In genomic region chr6:151393410-151393809, GRCh38 we compare ENCODE assay signal across 11 cellular contexts. TPM values are rescaled to one million over a fixed set of nuclear protein-coding genes. Genes with fewer than 3 reads are reported as not detected.
DNase-seq lines count a peak whose midpoint lies in the region; ATAC-seq, FAIRE-seq and TF ChIP-seq lines count a peak whose summit lies in the region.
"Had no signal": no experiment of that assay in that cellular context is flagged by ENCODE, and none has a peak within 500 bp of the region (broad histone marks: within the 10 kb centered on the region; RNA-seq: fewer than 3 reads in every experiment).

No MANE protein-coding gene starts in this region.

- no peak for TF ChIP-seq RAD21 in GM12878 (IDR thresholded peaks at IDR 0.05; ENCODE audit: insufficient read depth, low read depth, low read length)

- H3K9me3 Mint-ChIP-seq in Caco-2 (ENCODE audit: unreplicated experiment) (no peaks in the 10 kb centered on the region), nephron progenitor cell (peaks cover 8% of the 10 kb centered on the region)

- H3K4me1 ChIP-seq in Caco-2, result peaks cover 17% of the 10 kb centered on the region
- peaks cover 49% of the 10 kb centered on the region for H3K4me1 ChIP-seq in KMS-11 (ENCODE audit: low read depth, poor library complexity, severe bottlenecking)
- H3K4me1 ChIP-seq in GM12878 (ENCODE audit: control insufficient read depth, insufficient read depth, low read length), result peaks cover 18% of the 10 kb centered on the region

- H3K36me3 ChIP-seq in Caco-2 (ENCODE audit: control insufficient read depth, insufficient read depth, low read length), result no peaks in the 10 kb centered on the region
- no peaks in the 10 kb centered on the region for H3K36me3 ChIP-seq in KMS-11 (ENCODE audit: insufficient read depth)
- H3K36me3 ChIP-seq in GM12878 (ENCODE audit: control insufficient read depth in 2 of 2, insufficient read depth in 2 of 2, low read length in 1 of 2), result peaks cover 0 to 4% of the 10 kb centered on the region in 2 experiments; a peak in 1 of 4 replicates

- TF ChIP-seq EP300 in GM12878 (IDR thresholded peaks at IDR 0.05; ENCODE audit: borderline replicate concordance in 1 of 2, control insufficient read depth in 1 of 2, low read depth in 2 of 2, low read length in 2 of 2), result no peak

- in situ Hi-C loops in GM12878 (cut with MboI), result no loop called here

- H3K9ac ChIP-seq in KMS-11 (no peak overlapping the region; the same call in 1 of the 2 replicates), GM12878 (ENCODE audit: control insufficient read depth, insufficient read depth, low read length) (peak overlapping the region; percentile 36)

- H3K4me3 ChIP-seq in Caco-2 (ENCODE audit: low read depth, low read length) (0 out of 2 replicates have a peak overlapping the region, but pooled peaks have one; percentile 72), KMS-11 (IDR thresholded peaks at IDR 0.05; ENCODE audit: insufficient read depth, low read depth, low read length) (no peak overlapping the region), GM12878 (peak overlapping the region; percentile 82)

- TF ChIP-seq POLR2A in GM12878 (IDR thresholded peaks at IDR 0.05; ENCODE audit: low read depth, low read length), result no peak

- CTCF ChIA-PET in Caco-2 (lab: Charles Lee) (no interaction called here), GM12878 (lab: Yijun Ruan, JAX) (interaction anchor here (1.2 to 5.9 kb wide), 4 partner anchors 9 to 58 kb away, joined by 4 to 63 read pairs (median 6); no protein-coding TSS in a partner anchor)

- no peaks in the 10 kb centered on the region for H3K9me3 ChIP-seq in Caco-2
- H3K9me3 ChIP-seq in GM12878 (replicated peaks; ENCODE audit: control insufficient read depth, insufficient read depth, low read length), result no peaks in the 10 kb centered on the region

- H3K4me2 ChIP-seq in KMS-11 (peak overlapping the region; percentile 81), GM12878 (ENCODE audit: control insufficient read depth, insufficient read depth) (peak overlapping the region; percentile 93)

- BruUV-seq in Caco-2 (replicated peaks; lab: Mats Ljungman, UMichigan) (no TSS peak), GM12878 (replicated peaks; lab: Mats Ljungman, UMichigan) (no TSS peak)

- H3K4me3 Mint-ChIP-seq in Caco-2 (ENCODE audit: unreplicated experiment) (peak overlapping the region; percentile 88), nephron progenitor cell (peak overlapping the region; percentile 94)

- H3K4me1 Mint-ChIP-seq in Caco-2 (ENCODE audit: low read depth, unreplicated experiment), result peaks cover 18% of the 10 kb centered on the region
- peaks cover 40% of the 10 kb centered on the region for H3K4me1 Mint-ChIP-seq in nephron progenitor cell

- intact Hi-C loops in Caco-2 (cut with micrococcal nuclease; ENCODE audit: unreplicated experiment) (no loop called here), GM12878 (cut with micrococcal nuclease; ENCODE audit: unreplicated experiment) (loop anchor here (5.0 kb wide), 2 partner anchors 309 to 1589 kb away; partner anchors contain the start of gene FBXO5)

- TF ChIP-seq CTCF in Caco-2 (IDR thresholded peaks at IDR 0.05; ENCODE audit: insufficient read depth in 1 of 2, low read depth in 1 of 2, low read length in 1 of 2, severe bottlenecking in 1 of 2, unreplicated experiment in 1 of 2) (no peak), KMS-11 (conservative IDR thresholded peaks at IDR 0.05; ENCODE audit: low read depth, low read length) (no peak), GM12878 (IDR thresholded peaks at IDR 0.05 in 2 of 3, conservative IDR thresholded peaks at IDR 0.05 in 1 of 3; ENCODE audit: control insufficient read depth in 2 of 3, extremely low read depth in 1 of 3, insufficient read depth in 1 of 3, low read depth in 3 of 3, low read length in 3 of 3) (no peak), nephron progenitor cell (IDR thresholded peaks at IDR 0.05) (no peak)

- peaks cover 75% of the 10 kb centered on the region for H3K79me2 ChIP-seq in KMS-11 (ENCODE audit: insufficient read depth, low read depth)
- H3K79me2 ChIP-seq in GM12878 (ENCODE audit: control insufficient read depth, insufficient read depth, low read length), result peaks cover 86% of the 10 kb centered on the region

- SMC1A ChIA-PET in GM12878 (lab: Charles Lee; ENCODE audit: uncharacterized antibody, unreplicated experiment), result interaction anchor here (0.9 kb wide), 2 partner anchors 58 to 91 kb away, joined by 4 to 6 read pairs; no protein-coding TSS in a partner anchor

- DNase-seq in Caco-2 (no peak), GM12878 (ENCODE audit: low read depth, low spot score) (no peak), nephron progenitor cell (no peak), anterior cingulate cortex (lab: John Stamatoyannopoulos, UW) (no peak), MV-4-11 (lab: John Stamatoyannopoulos, UW) (no peak)
- DNase-seq: NCI-H2171 had no signal

- POLR2A ChIA-PET in Caco-2 (lab: Charles Lee) (no interaction called here), GM12878 (lab: Charles Lee) (interaction anchor here (0.6 to 1.4 kb wide), 2 partner anchors 12 to 58 kb away, joined by 3 to 6 read pairs; partner anchors contain the start of gene RMND1)

- 0% methylated on average over 4 of the region's 4 CpGs for WGBS in GM12878 (ENCODE audit: insufficient coverage, insufficient replicate concordance, low lambda C conversion rate, missing lambda C conversion rate)

- no peaks in the 10 kb centered on the region for H3K27me3 Mint-ChIP-seq in Caco-2 (ENCODE audit: insufficient read depth, unreplicated experiment)
- no peaks in the 10 kb centered on the region for H3K27me3 Mint-ChIP-seq in nephron progenitor cell (ENCODE audit: low read depth, poor library complexity)

- H3K27ac ChIP-seq in KMS-11 (peak overlapping the region; percentile 97; the same call in 1 of the 2 replicates), GM12878 (ENCODE audit: control insufficient read depth, insufficient read depth) (peak overlapping the region; percentile 56; the same call in 1 of the 2 replicates)

- H3K27ac Mint-ChIP-seq in Caco-2 (ENCODE audit: unreplicated experiment), result peak overlapping the region; percentile 36
- peak overlapping the region; percentile 23 for H3K27ac Mint-ChIP-seq in nephron progenitor cell

- H2AFZ ChIP-seq in KMS-11 (ENCODE audit: low read depth) (no peak overlapping the region), GM12878 (ENCODE audit: control insufficient read depth, low read depth, low read length) (no peak overlapping the region)

- no peaks in the 10 kb centered on the region for H3K27me3 ChIP-seq in Caco-2 (replicated peaks; ENCODE audit: control insufficient read depth, insufficient read depth, low read length)
- H3K27me3 ChIP-seq in KMS-11 (ENCODE audit: insufficient read depth, low read depth), result no peaks in the 10 kb centered on the region
- H3K27me3 ChIP-seq in GM12878 (replicated peaks in 1 of 2; ENCODE audit: control insufficient read depth in 2 of 2, insufficient read depth in 2 of 2, low read length in 1 of 2), result no peaks in the 10 kb centered on the region

- ATAC-seq in GM12878 (no peak), GM19035 (IDR thresholded peaks at IDR 0.05; ENCODE audit: unreplicated experiment) (no peak), GM18498 (IDR thresholded peaks at IDR 0.05; ENCODE audit: unreplicated experiment) (no peak)

- RAD21 ChIA-PET in GM12878 (lab: Charles Lee; ENCODE audit: unreplicated experiment), result no interaction called here

- FAIRE-seq in GM12878 (lab: Jason Lieb, UNC), result no peak
- FAIRE-seq: endometrium, G401.6 had no signal

- 0 out of 2 replicates have a peak, but pooled peaks cover 6% of the 10 kb centered on the region for H4K20me1 ChIP-seq in KMS-11 (ENCODE audit: insufficient read depth)
- H4K20me1 ChIP-seq in GM12878 (ENCODE audit: control insufficient read depth, insufficient read depth), result 0 out of 2 replicates have a peak, but pooled peaks cover 6% of the 10 kb centered on the region

- H3K36me3 Mint-ChIP-seq in Caco-2 (ENCODE audit: insufficient read depth, unreplicated experiment) (peaks cover 31% of the 10 kb centered on the region), nephron progenitor cell (ENCODE audit: low read depth) (peaks cover 45% of the 10 kb centered on the region)

RNA-seq across cellular contexts. Expression of gene ZBTB2, which starts 2.1 kb away (rescaled TPM):
- total RNA-seq in Caco-2 (2022), result 23.7 and 23.9 TPM in 2 replicates
- 6.0 and 6.1 TPM in 2 replicates for total RNA-seq in GM12878 (2013; cell fraction: nucleolus; rRNA removed)
- total RNA-seq in GM12878 (2014; rRNA removed), result 17.6 and 20.9 TPM in 2 replicates
- 16.5 and 18.6 TPM in 2 replicates for total RNA-seq in GM12878 (2014; rRNA removed; fragmentation: Illumina TruSeq; extraction: Trizol)
- 14.5 and 14.7 TPM in 2 replicates for total RNA-seq in GM12878 (2021)
- 10.2 TPM for polyA plus RNA-seq in GM12878 (2011; ENCODE audit: low read depth)
- polyA plus RNA-seq in GM12878 (2011; rRNA removed), result 19.4 and 20.9 TPM in 2 replicates
- 19.2 and 19.7 TPM in 2 replicates for polyA plus RNA-seq in GM12878 (2011; cell fraction: cytosol; rRNA removed)
- polyA plus RNA-seq in GM12878 (2011; cell fraction: nucleus; rRNA removed), result 7.8 and 8.2 TPM in 2 replicates
- polyA plus RNA-seq in GM12878 (2012), result 13.6 and 15.6 TPM in 2 replicates
- 21.9 and 23.5 TPM in 2 replicates for polyA plus RNA-seq in GM12878 (2014; fragmentation: Illumina TruSeq; extraction: Trizol)
- 1 to 10 TPM; 4.2 to 5.4 TPM for polyA plus RNA-seq in GM12878 (2014; fragmentation: Nextera tagmentation; extraction: Ambion mirVana)
- polyA plus RNA-seq in GM12878 (2014; rRNA removed), result 12.7 and 13.3 TPM in 2 replicates
- 10 to 100 TPM; 14.4 to 15.4 TPM for polyA plus RNA-seq in GM12878 (2016; fragmentation: Nextera tagmentation; extraction: Ambion mirVana)
- 30.5 and 31.1 TPM in 2 replicates for polyA minus RNA-seq in GM12878 (2011; rRNA and poly(A)+ RNA removed)
- polyA minus RNA-seq in GM12878 (2011; cell fraction: cytosol; rRNA and poly(A)+ RNA removed), result 8.3 and 8.9 TPM in 2 replicates
- 2.8 and 6.3 TPM in 2 replicates for polyA minus RNA-seq in GM12878 (2011; cell fraction: nucleus; rRNA and poly(A)+ RNA removed)

RNA-seq across cellular contexts. Expression of gene RMND1, which starts 58.5 kb away (rescaled TPM):
- total RNA-seq in Caco-2 (2022), result 39.1 and 42.9 TPM in 2 replicates
- total RNA-seq in GM12878 (2013; cell fraction: nucleolus; rRNA removed), result 46.0 and 46.8 TPM in 2 replicates
- total RNA-seq in GM12878 (2014; rRNA removed), result 18.3 and 23.5 TPM in 2 replicates
- 30.4 and 34.5 TPM in 2 replicates for total RNA-seq in GM12878 (2014; rRNA removed; fragmentation: Illumina TruSeq; extraction: Trizol)
- 14.2 and 18.3 TPM in 2 replicates for total RNA-seq in GM12878 (2021)
- polyA plus RNA-seq in GM12878 (2011; ENCODE audit: low read depth), result 11.6 TPM
- 15.9 and 24.3 TPM in 2 replicates for polyA plus RNA-seq in GM12878 (2011; rRNA removed)
- 9.4 and 11.0 TPM in 2 replicates for polyA plus RNA-seq in GM12878 (2011; cell fraction: cytosol; rRNA removed)
- 4.7 and 7.2 TPM in 2 replicates for polyA plus RNA-seq in GM12878 (2011; cell fraction: nucleus; rRNA removed)
- 17.2 and 21.0 TPM in 2 replicates for polyA plus RNA-seq in GM12878 (2012)
- polyA plus RNA-seq in GM12878 (2014; fragmentation: Illumina TruSeq; extraction: Trizol), result 26.7 and 29.7 TPM in 2 replicates
- 10 to 100 TPM; 18.9 to 24.0 TPM for polyA plus RNA-seq in GM12878 (2014; fragmentation: Nextera tagmentation; extraction: Ambion mirVana)
- polyA plus RNA-seq in GM12878 (2014; rRNA removed), result 18.0 and 18.3 TPM in 2 replicates
- polyA plus RNA-seq in GM12878 (2016; fragmentation: Nextera tagmentation; extraction: Ambion mirVana), result 10 to 100 TPM; 28.3 to 32.2 TPM
- polyA minus RNA-seq in GM12878 (2011; rRNA and poly(A)+ RNA removed), result 15.5 and 20.0 TPM in 2 replicates
- polyA minus RNA-seq in GM12878 (2011; cell fraction: cytosol; rRNA and poly(A)+ RNA removed), result 7.8 and 9.7 TPM in 2 replicates
- polyA minus RNA-seq in GM12878 (2011; cell fraction: nucleus; rRNA and poly(A)+ RNA removed), result 11.8 and 20.0 TPM in 2 replicates
